ENCODE assay signal across 10 cellular contexts in genomic region chr3:468172-468571, GRCh38.
DNase-seq lines count a peak whose midpoint lies in the region; ATAC-seq, FAIRE-seq and TF ChIP-seq lines count a peak whose summit lies in the region.
"Had no signal": no experiment of that assay in that cellular context is flagged by ENCODE, and none has a peak within 500 bp of the region (broad histone marks: within the 10 kb centered on the region; RNA-seq: fewer than 3 reads in every experiment).

No MANE protein-coding gene starts in this region.

- no peaks in the 10 kb centered on the region for H3K36me3 Mint-ChIP-seq in nephron progenitor cell (ENCODE audit: low read depth)
- no peaks in the 10 kb centered on the region for H3K36me3 Mint-ChIP-seq in activated T-helper 17 cell treated with anti-CD3 and anti-CD28 coated beads, Interleukin-2, amount 50 U/mL, for 72 hours (ENCODE audit: low read depth)
- H3K36me3 Mint-ChIP-seq in T-cell: no peaks in the 10 kb centered on the region
- H3K36me3 Mint-ChIP-seq: IgD-negative memory B cell had no signal

- H3K27me3 ChIP-seq in SU-DHL-6 (ENCODE audit: low read length): no peaks in the 10 kb centered on the region

- no peak overlapping the region for H2AFZ ChIP-seq in SU-DHL-6 (ENCODE audit: low read depth, low read length, severe bottlenecking)

- TF ChIP-seq POLR2A in GM12891 (IDR thresholded peaks at IDR 0.05; ENCODE audit: low read depth, low read length): no peak

- peaks cover under 1% of the 10 kb centered on the region for H3K27me3 Mint-ChIP-seq in nephron progenitor cell (ENCODE audit: low read depth, poor library complexity)
- H3K27me3 Mint-ChIP-seq in activated T-helper 17 cell treated with anti-CD3 and anti-CD28 coated beads, Interleukin-2, amount 50 U/mL, for 72 hours: no peaks in the 10 kb centered on the region
- H3K27me3 Mint-ChIP-seq in T-cell: no peaks in the 10 kb centered on the region
- H3K27me3 Mint-ChIP-seq: IgD-negative memory B cell had no signal

- no peaks in the 10 kb centered on the region for H4K20me1 ChIP-seq in SU-DHL-6 (ENCODE audit: low read depth, low read length)

- no peaks in the 10 kb centered on the region for H3K9me2 ChIP-seq in SU-DHL-6 (replicated peaks; ENCODE audit: insufficient read depth, low read length)

- H3K9ac ChIP-seq in SU-DHL-6 (ENCODE audit: low read length): no peak overlapping the region

- H3K27ac Mint-ChIP-seq in nephron progenitor cell (no peak overlapping the region), T-cell (no peak overlapping the region)
- H3K27ac Mint-ChIP-seq in activated T-helper 17 cell treated with anti-CD3 and anti-CD28 coated beads, Interleukin-2, amount 50 U/mL, for 72 hours: no peak overlapping the region
- H3K27ac Mint-ChIP-seq: IgD-negative memory B cell had no signal

- TF ChIP-seq CTCF in SU-DHL-6 (IDR thresholded peaks at IDR 0.05; ENCODE audit: insufficient read depth, low read length, poor library complexity, severe bottlenecking) (peak; percentile 61), nephron progenitor cell (IDR thresholded peaks at IDR 0.05) (peak; percentile 67)

- H3K9me3 Mint-ChIP-seq in nephron progenitor cell (peaks cover 11% of the 10 kb centered on the region), T-cell (peaks cover 7 to 13% (median 12%) of the 10 kb centered on the region in 3 donors)
- H3K9me3 Mint-ChIP-seq in activated T-helper 17 cell treated with anti-CD3 and anti-CD28 coated beads, Interleukin-2, amount 50 U/mL, for 72 hours: peaks cover 5% of the 10 kb centered on the region

- ATAC-seq in HG02759 (IDR thresholded peaks at IDR 0.05; ENCODE audit: unreplicated experiment): peak; percentile 39
- ATAC-seq in activated T-helper 17 cell treated with anti-CD3 and anti-CD28 coated beads, Interleukin-2, amount 50 U/mL, for 72 hours (replicated peaks): no peak
- no peak for ATAC-seq in T-cell (replicated peaks in 1 of 4)

- peak; percentile 64 for FAIRE-seq in GM12891 (lab: Jason Lieb, UNC)
- FAIRE-seq: TTC549 had no signal

- no peaks in the 10 kb centered on the region for H3K79me2 ChIP-seq in SU-DHL-6 (ENCODE audit: insufficient read depth, low read length)

- no peak overlapping the region for H3K4me2 ChIP-seq in SU-DHL-6 (ENCODE audit: low read depth, low read length, poor library complexity, severe bottlenecking)

- POLR2A ChIA-PET in T-cell (lab: Charles Lee): no interaction called here

- DNase-seq in GM12891 (ENCODE audit: insufficient read length, low spot score): no peak
- peak; percentile 21 for DNase-seq in nephron progenitor cell
- DNase-seq in NCI-H226: no peak
- no peak for DNase-seq in T-cell

- no peaks in the 10 kb centered on the region for H3K36me3 ChIP-seq in SU-DHL-6 (ENCODE audit: low read length)

- H3K4me1 Mint-ChIP-seq in nephron progenitor cell (peaks cover 4% of the 10 kb centered on the region), T-cell (no peaks in the 10 kb centered on the region)
- H3K4me1 Mint-ChIP-seq in activated T-helper 17 cell treated with anti-CD3 and anti-CD28 coated beads, Interleukin-2, amount 50 U/mL, for 72 hours: no peaks in the 10 kb centered on the region

- H3K27ac ChIP-seq in SU-DHL-6 (ENCODE audit: low read depth, low read length): no peak overlapping the region

- no peak overlapping the region for H3K4me3 ChIP-seq in SU-DHL-6 (ENCODE audit: insufficient read depth, low read length, poor library complexity, severe bottlenecking)
- H3K4me3 ChIP-seq: lung had no signal

- H3K4me3 Mint-ChIP-seq in nephron progenitor cell: no peak overlapping the region
- no peak overlapping the region for H3K4me3 Mint-ChIP-seq in activated T-helper 17 cell treated with anti-CD3 and anti-CD28 coated beads, Interleukin-2, amount 50 U/mL, for 72 hours
- H3K4me3 Mint-ChIP-seq in T-cell: no peak overlapping the region

- H3F3A ChIP-seq in SU-DHL-6 (ENCODE audit: insufficient read depth): no peaks in the 10 kb centered on the region

- CTCF ChIA-PET in T-cell (lab: Charles Lee): no interaction called here

- no peaks in the 10 kb centered on the region for H3K9me3 ChIP-seq in SU-DHL-6 (ENCODE audit: insufficient read depth, low read length)

TF ChIP-seq in GM12891, 5 proteins besides CTCF, POLR2A, EP300 and RAD21:
- TF ChIP-seq POLR2AphosphoS5 (IDR thresholded peaks at IDR 0.05; ENCODE audit: low read depth, low read length) (no peak), TAF1 (IDR thresholded peaks at IDR 0.05; ENCODE audit: low read depth, low read length) (no peak), SPI1 (IDR thresholded peaks at IDR 0.05; ENCODE audit: low read depth, low read length) (no peak), PAX5 (IDR thresholded peaks at IDR 0.05; ENCODE audit: insufficient read depth, low read length, severe bottlenecking) (no peak), POU2F2 (IDR thresholded peaks at IDR 0.05; ENCODE audit: low read depth, low read length) (no peak)
TF ChIP-seq in GM12891: peak in this region for 0.
